ENCODE assay signal across 8 cellular contexts in genomic region chr19:55258476-55258827, GRCh38. TPM values are rescaled to one million over a fixed set of nuclear protein-coding genes. Genes with fewer than 3 reads are reported as not detected.
DNase-seq lines count a peak whose midpoint lies in the region; ATAC-seq and TF ChIP-seq lines count a peak whose summit lies in the region.

No MANE protein-coding gene starts in this region.

- H3K9me3 ChIP-seq in neural cell (ENCODE audit: low read length) = no peaks in the 10 kb centered on the region

- TF ChIP-seq CTCF in WI38 (IDR thresholded peaks at IDR 0.05; ENCODE audit: low read depth, low read length) = no peak
- no peak for TF ChIP-seq CTCF in epithelial cell of esophagus (IDR thresholded peaks at IDR 0.05; ENCODE audit: insufficient read depth, low read depth, low read length, missing control alignments)
- TF ChIP-seq CTCF in neural cell (IDR thresholded peaks at IDR 0.05; ENCODE audit: poor library complexity, severe bottlenecking) = no peak

- peaks cover 41% of the 10 kb centered on the region for H3K79me2 ChIP-seq in neural cell (replicated peaks; ENCODE audit: insufficient read depth, low read length)

- H3K4me3 ChIP-seq in WI38 (ENCODE audit: low read depth, low read length) = peak overlapping the region; percentile 74
- peak overlapping the region; percentile 72 for H3K4me3 ChIP-seq in epithelial cell of esophagus (ENCODE audit: low read length)
- H3K4me3 ChIP-seq in neural cell (ENCODE audit: low read length) = peak overlapping the region; percentile 95

- H2AFZ ChIP-seq in neural cell (ENCODE audit: low read depth, low read length) = peak overlapping the region; percentile 80

- no peak for TF ChIP-seq RAD21 in neural cell (conservative IDR thresholded peaks at IDR 0.05)

- H3K9ac ChIP-seq in neural cell (ENCODE audit: low read length) = peak overlapping the region; percentile 95

- H3K36me3 ChIP-seq in neural cell (ENCODE audit: insufficient read depth, low read length) = no peaks in the 10 kb centered on the region

- H3K4me2 ChIP-seq in neural cell (ENCODE audit: low read length) = no peak overlapping the region

- peak; percentile 53 for DNase-seq in NCI-H748 (lab: John Stamatoyannopoulos, UW; ENCODE audit: unreplicated experiment)
- no peak for DNase-seq in NCI-H748 treated with DMSO at 0.1 percent for 48 hours (lab: John Stamatoyannopoulos, UW)
- DNase-seq in epithelial cell of esophagus (ENCODE audit: low read depth) = peak; percentile 4
- DNase-seq in H4 (ENCODE audit: low spot score) = no peak

- H3K27me3 ChIP-seq in neural cell (ENCODE audit: insufficient read depth, low read depth, low read length) = no peaks in the 10 kb centered on the region

- peak overlapping the region; percentile 92 for H3K27ac ChIP-seq in neural cell (ENCODE audit: low read length)

- H3K9me2 ChIP-seq in neural cell (ENCODE audit: insufficient read depth, low read length) = no peaks in the 10 kb centered on the region

- H3F3A ChIP-seq in neural cell (ENCODE audit: insufficient read depth, low read length, poor library complexity, severe bottlenecking) = no peaks in the 10 kb centered on the region

- peaks cover 10% of the 10 kb centered on the region for H4K20me1 ChIP-seq in neural cell (ENCODE audit: insufficient read depth)

- no peak for TF ChIP-seq EP300 in neural cell (conservative IDR thresholded peaks at IDR 0.05; ENCODE audit: poor library complexity, severe bottlenecking)

- peak; percentile 5 for ATAC-seq in HG03097 (IDR thresholded peaks at IDR 0.05; ENCODE audit: low FRiP score, unreplicated experiment)
- ATAC-seq in GM18861 (IDR thresholded peaks at IDR 0.05; ENCODE audit: unreplicated experiment) = no peak

TF ChIP-seq in neural cell, 6 proteins besides CTCF, POLR2A, EP300 and RAD21:
- no peak for TF ChIP-seq MXI1 (conservative IDR thresholded peaks at IDR 0.05; ENCODE audit: poor library complexity, severe bottlenecking)
- no peak for TF ChIP-seq TAF1 (IDR thresholded peaks at IDR 0.05; ENCODE audit: low read depth)

RNA-seq across cellular contexts. Expression of gene PPP6R1, which starts 0.4 kb away (rescaled TPM):
- 20.0 and 33.0 TPM in 2 replicates for polyA plus RNA-seq in neural cell
- polyA minus RNA-seq in neural cell = 27.1 and 32.1 TPM in 2 replicates
- total RNA-seq in H4 (2014; rRNA removed; shearing (Covaris generic)) = 29.7 and 31.8 TPM in 2 replicates

RNA-seq across cellular contexts. Expression of gene HSPBP1, which starts 21.5 kb away (rescaled TPM):
- polyA plus RNA-seq in neural cell = 61.1 and 86.8 TPM in 2 replicates
- 40.9 and 46.5 TPM in 2 replicates for polyA minus RNA-seq in neural cell
- 57.7 and 65.2 TPM in 2 replicates for total RNA-seq in H4 (2014; rRNA removed; shearing (Covaris generic))

RNA-seq across cellular contexts. Expression of gene BRSK1, which starts 25.3 kb away (rescaled TPM):
- 213 and 244 TPM in 2 replicates for polyA plus RNA-seq in neural cell
- 171 and 174 TPM in 2 replicates for polyA minus RNA-seq in neural cell
- 4.6 and 13.1 TPM in 2 replicates for total RNA-seq in H4 (2014; rRNA removed; shearing (Covaris generic))

RNA-seq across cellular contexts. Expression of gene TMEM86B, which starts 29.9 kb away (rescaled TPM):
- polyA plus RNA-seq in neural cell = 0.84 and 2.3 TPM in 2 replicates
- 1.0 and 1.9 TPM in 2 replicates for polyA minus RNA-seq in neural cell
- 0.81 TPM in 1 of 2 replicates, not detected in the other for total RNA-seq in H4 (2014; rRNA removed; shearing (Covaris generic))

RNA-seq across cellular contexts. Expression of gene PTPRH, which starts 49.2 kb away (rescaled TPM):
- polyA plus RNA-seq in neural cell = 0.54 and 0.56 TPM in 2 replicates
- 0.73 TPM in 1 of 2 replicates, not detected in the other for polyA minus RNA-seq in neural cell
- 3.8 and 5.5 TPM in 2 replicates for total RNA-seq in H4 (2014; rRNA removed; shearing (Covaris generic))

Comparison
In these comparisons a context has a peak if more than half of its experiments do, and no peak if none do; other contexts are left out.
1. DNase-seq: peak in NCI-H748 (single experiment) and epithelial cell of esophagus (single experiment); none in NCI-H748 treated with DMSO at 0.1 percent for 48 hours (single experiment) and H4 (single experiment).
2. Peak in every context shown above with its lines, with median percentiles within 50 percentile points of each other: H3K4me3 ChIP-seq.